14 cellular contexts compared by ENCODE assay signal in the genomic region with DNA sequence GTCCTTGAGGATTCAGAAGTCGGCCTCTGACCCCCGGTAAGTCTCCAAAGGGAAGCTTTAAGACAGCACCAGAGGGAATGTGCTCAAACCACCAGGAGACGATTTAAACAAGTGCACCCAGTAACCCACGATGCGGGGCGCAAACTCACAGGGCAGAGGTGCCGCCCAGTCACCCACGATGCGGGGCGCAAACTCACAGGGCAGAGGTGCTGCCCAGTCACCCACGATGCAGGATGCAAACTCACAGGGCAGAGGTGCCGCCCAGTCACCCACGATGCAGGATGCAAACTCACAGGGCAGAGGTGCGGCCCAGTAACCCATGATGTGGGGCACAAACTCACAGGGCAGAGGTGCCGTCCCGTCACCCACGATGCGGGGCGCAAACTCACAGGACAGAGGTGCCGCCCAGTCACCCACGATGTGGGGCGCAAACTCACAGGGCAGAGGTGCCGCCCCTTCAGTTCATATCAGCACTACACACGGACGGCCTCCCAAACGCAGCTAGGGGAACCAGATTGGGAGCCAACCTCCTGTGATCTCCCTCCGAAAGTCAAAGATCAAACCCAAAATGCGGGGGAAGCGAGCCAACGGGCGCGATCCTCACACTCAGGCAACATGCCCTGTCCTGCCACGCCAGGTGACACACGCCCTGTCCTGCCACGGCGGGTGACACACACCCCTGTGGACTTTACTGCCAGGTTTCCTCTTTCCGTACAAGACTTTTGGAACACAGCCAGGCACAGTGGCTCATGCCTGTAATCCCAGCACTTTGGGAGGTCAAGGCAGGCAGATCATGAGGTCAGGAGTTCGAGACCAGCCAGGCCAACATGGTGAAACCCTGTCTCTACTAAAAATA. TPM values are rescaled to one million over a fixed set of nuclear protein-coding genes. Genes with fewer than 3 reads are reported as not detected.
DNase-seq lines count a peak whose midpoint lies in the region; ATAC-seq lines count a peak whose summit lies in the region.
"Had no signal": no experiment of that assay in that cellular context is flagged by ENCODE, and none has a peak within 500 bp of the region (broad histone marks: within the 10 kb centered on the region; RNA-seq: fewer than 3 reads in every experiment).

No MANE protein-coding gene starts in this region.

- intact Hi-C loops in Right ventricle myocardium superior (cut with DNase I) (no loop called here), left cardiac atrium (cut with DNase I) (no loop called here), left colon (cut with DNase I, micrococcal nuclease) (no loop called here)

- peaks cover 7% of the 10 kb centered on the region for H3K4me1 Mint-ChIP-seq in activated T-helper 17 cell treated with anti-CD3 and anti-CD28 coated beads, Interleukin-2, amount 50 U/mL, for 72 hours
- peaks cover 53% of the 10 kb centered on the region for H3K4me1 Mint-ChIP-seq in stimulated activated naive CD8-positive, alpha-beta T cell treated with anti-CD3 and anti-CD28 coated beads, Interleukin-15, amount 100 ng/mL, for 72 hours

- H3K9me3 Mint-ChIP-seq in activated T-helper 17 cell treated with anti-CD3 and anti-CD28 coated beads, Interleukin-2, amount 50 U/mL, for 72 hours, result no peaks in the 10 kb centered on the region
- no peaks in the 10 kb centered on the region for H3K9me3 Mint-ChIP-seq in stimulated activated naive CD8-positive, alpha-beta T cell treated with anti-CD3 and anti-CD28 coated beads, Interleukin-15, amount 100 ng/mL, for 72 hours

- ATAC-seq in Right ventricle myocardium superior (ENCODE audit: poor library complexity), result no peak
- no peak for ATAC-seq in left cardiac atrium
- ATAC-seq in activated T-helper 17 cell treated with anti-CD3 and anti-CD28 coated beads, Interleukin-2, amount 50 U/mL, for 72 hours (replicated peaks), result no peak
- peak; percentile 43 for ATAC-seq in left colon
- ATAC-seq in stimulated activated naive CD8-positive, alpha-beta T cell treated with anti-CD3 and anti-CD28 coated beads, Interleukin-15, amount 100 ng/mL, for 72 hours, result no peak
- ATAC-seq: K562 had no signal

- H3K27me3 Mint-ChIP-seq in activated T-helper 17 cell treated with anti-CD3 and anti-CD28 coated beads, Interleukin-2, amount 50 U/mL, for 72 hours, result peaks cover 23% of the 10 kb centered on the region
- H3K27me3 Mint-ChIP-seq in stimulated activated naive CD8-positive, alpha-beta T cell treated with anti-CD3 and anti-CD28 coated beads, Interleukin-15, amount 100 ng/mL, for 72 hours, result peaks cover 45% of the 10 kb centered on the region

- DNase-seq in Right ventricle myocardium superior (peak; percentile 27), left cardiac atrium (no peak), left colon (no peak), RKO (ENCODE audit: low spot score) (no peak), AG20443 (ENCODE audit: low spot score) (no peak), NCI-H2081 (lab: John Stamatoyannopoulos, UW) (no peak)
- no peak for DNase-seq in stimulated activated naive CD8-positive, alpha-beta T cell treated with anti-CD3 and anti-CD28 coated beads, Interleukin-15, amount 100 ng/mL, for 72 hours
- DNase-seq: activated CD4-positive, CD25-positive, alpha-beta regulatory T cell; NCI-H2081 treated with DMSO at 0.1 percent for 48 hours; NK-92 treated with Interleukin-12 subunit alpha and Interleukin-12 subunit beta, amount 100 ng/mL, for 24 hours; stimulated activated CD4-positive, alpha-beta T cell treated with anti-CD3 and anti-CD28 coated beads, Interleukin-4, amount 100 ng/mL, for 24 hours; stomach had no signal

- H3K27ac Mint-ChIP-seq in activated T-helper 17 cell treated with anti-CD3 and anti-CD28 coated beads, Interleukin-2, amount 50 U/mL, for 72 hours, result no peak overlapping the region
- peak overlapping the region in 1 of 2 donors; percentile 72 for H3K27ac Mint-ChIP-seq in stimulated activated naive CD8-positive, alpha-beta T cell treated with anti-CD3 and anti-CD28 coated beads, Interleukin-15, amount 100 ng/mL, for 72 hours

- peaks cover 4% of the 10 kb centered on the region for H3K36me3 Mint-ChIP-seq in activated T-helper 17 cell treated with anti-CD3 and anti-CD28 coated beads, Interleukin-2, amount 50 U/mL, for 72 hours (ENCODE audit: low read depth)

- peak overlapping the region; percentile 59 for H3K4me3 Mint-ChIP-seq in activated T-helper 17 cell treated with anti-CD3 and anti-CD28 coated beads, Interleukin-2, amount 50 U/mL, for 72 hours
- H3K4me3 Mint-ChIP-seq in stimulated activated naive CD8-positive, alpha-beta T cell treated with anti-CD3 and anti-CD28 coated beads, Interleukin-15, amount 100 ng/mL, for 72 hours, result peak overlapping the region; percentile 86 to 93

RNA-seq across cellular contexts. Expression of a gene that starts 11.3 kb away (rescaled TPM):
- total RNA-seq in Right ventricle myocardium superior (154 TPM), left cardiac atrium (100 to 1,000 TPM; 104 to 114 TPM), left colon (10 to 100 TPM; 10.8 to 11.3 TPM)
- total RNA-seq in activated T-helper 17 cell treated with anti-CD3 and anti-CD28 coated beads, Interleukin-2, amount 50 U/mL, for 72 hours, result 10 to 100 TPM; 19.3 to 22.6 TPM

RNA-seq across cellular contexts. Expression of a gene that starts 56.8 kb away (rescaled TPM):
- total RNA-seq in Right ventricle myocardium superior (50.8 TPM), left cardiac atrium (10 to 100 TPM; 48.0 to 55.6 TPM), left colon (10 to 100 TPM; 50.0 to 56.9 TPM)
- 10 to 100 TPM; 48.2 to 61.2 TPM for total RNA-seq in activated T-helper 17 cell treated with anti-CD3 and anti-CD28 coated beads, Interleukin-2, amount 50 U/mL, for 72 hours
